In genomic region chr1:184033136-184033469, GRCh38 we compare ENCODE assay signal across 17 cellular contexts.
"Had no signal": no experiment of that assay in that cellular context is flagged by ENCODE, and none has a peak within 500 bp of the region (broad histone marks: within the 10 kb centered on the region; RNA-seq: fewer than 3 reads in every experiment).

No MANE protein-coding gene starts in this region.

- H3K36me3 ChIP-seq: cardiac muscle cell, colonic mucosa, right atrium auricular region, transverse colon had no signal

- H3K9me3 ChIP-seq: colonic mucosa, right atrium auricular region, transverse colon had no signal

- DNase-seq: activated B cell treated with CpG ODN at 0.5 μM for 24 hours; activated CD4-positive, alpha-beta memory T cell treated with anti-CD3 and anti-CD28 coated beads for 36 hours; activated CD4-positive, alpha-beta T cell treated with anti-CD3 and anti-CD28 coated beads for 4 hours; activated gamma-delta T cell treated with Interleukin-2 at 50 U/mL for 16 hours; activated T-cell treated with anti-CD3 and anti-CD28 coated beads for 4 hours; colonic mucosa; foreskin keratinocyte; glutamatergic neuron; islet precursor cell; nephron progenitor cell; occipital lobe; stimulated activated CD4-positive, alpha-beta T cell treated with anti-CD3 and anti-CD28 coated beads, Interleukin-2, amount 100 ng/mL, for 24 hours; stimulated activated naive CD4-positive, alpha-beta T cell treated with Interleukin-2 at 50 U/mL for 16 hours; transverse colon had no signal

- H3K4me3 ChIP-seq: cardiac muscle cell, colonic mucosa, lung, right atrium auricular region, transverse colon had no signal

- H3K27ac ChIP-seq: cardiac muscle cell, colonic mucosa, foreskin keratinocyte, transverse colon had no signal

- H3K27me3 ChIP-seq: right atrium auricular region had no signal

- H3K4me1 ChIP-seq: colonic mucosa, foreskin keratinocyte had no signal

- ATAC-seq: foreskin keratinocyte had no signal
